ENCODE assay signal across 1 cellular context in the genomic region with DNA sequence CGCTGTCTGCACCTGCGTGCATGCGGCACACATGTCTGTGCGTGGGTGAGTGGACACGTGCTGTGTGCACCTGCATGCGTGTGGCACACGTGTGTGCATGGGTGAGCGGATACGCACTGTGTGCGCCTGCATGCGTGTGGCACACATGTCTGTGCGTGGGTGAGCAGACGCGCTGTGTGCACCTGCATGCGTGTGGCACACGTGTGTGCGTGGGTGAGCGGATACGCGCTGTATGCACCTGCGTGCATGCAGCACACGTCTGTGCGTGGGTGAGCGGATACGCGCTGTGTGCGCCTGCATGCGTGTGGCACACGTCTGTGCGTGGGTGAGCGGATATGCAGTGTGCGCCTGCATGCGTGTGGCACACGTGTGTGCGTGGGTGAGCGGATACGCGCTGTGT.
TF ChIP-seq lines count a peak whose summit lies in the region.

No MANE protein-coding gene starts in this region.

TF ChIP-seq in neural cell, 6 proteins besides CTCF, POLR2A, EP300 and RAD21:
- TF ChIP-seq POLR2AphosphoS5 (IDR thresholded peaks at IDR 0.05) (peak; percentile 9), SMC3 (conservative IDR thresholded peaks at IDR 0.05; ENCODE audit: poor library complexity) (no peak), EZH2 (IDR thresholded peaks at IDR 0.05; ENCODE audit: borderline replicate concordance, insufficient read depth, low read length, poor library complexity, severe bottlenecking) (no peak), TAF1 (IDR thresholded peaks at IDR 0.05; ENCODE audit: low read depth) (no peak), MXI1 (conservative IDR thresholded peaks at IDR 0.05; ENCODE audit: poor library complexity, severe bottlenecking) (no peak)
TF ChIP-seq in neural cell: peak in this region for 1.
